ENCODE assay signal across 8 cellular contexts in genomic region chr1:9428601-9429368, GRCh38.
DNase-seq lines count a peak whose midpoint lies in the region; ATAC-seq and TF ChIP-seq lines count a peak whose summit lies in the region.

No MANE protein-coding gene starts in this region.

- no peak overlapping the region for H3K23ac ChIP-seq in H9 (ENCODE audit: insufficient read length, low read depth, low read length)

- peak overlapping the region; percentile 55 for H3K18ac ChIP-seq in H9 (ENCODE audit: insufficient read length, low read depth, low read length)

- no peak overlapping the region for H4K91ac ChIP-seq in H9 (ENCODE audit: insufficient read length, low read depth, low read length)

- H4K8ac ChIP-seq in H9 (replicated peaks; ENCODE audit: insufficient read length, low read depth, low read length) = no peak overlapping the region

- H3K4ac ChIP-seq in H9 (ENCODE audit: low read depth, low read length) = no peak overlapping the region

- H4K5ac ChIP-seq in H9 (ENCODE audit: insufficient read length, low read depth, low read length) = peak overlapping the region; percentile 77

- H3K36me3 Mint-ChIP-seq in H9 (ENCODE audit: insufficient read depth in 1 of 3, low read depth in 3 of 3) (no peaks in the 10 kb centered on the region), nephron (ENCODE audit: low read depth) (no peaks in the 10 kb centered on the region)

- no peaks in the 10 kb centered on the region for H3K36me3 ChIP-seq in ES-I3 (ENCODE audit: insufficient read depth, low read length)
- H3K36me3 ChIP-seq in MG63 = no peaks in the 10 kb centered on the region

- H2AFZ ChIP-seq in H9 (ENCODE audit: low read length) = no peak overlapping the region

- H3K27me3 ChIP-seq in H9 (ENCODE audit: insufficient read depth, low read length) = no peaks in the 10 kb centered on the region
- no peaks in the 10 kb centered on the region for H3K27me3 ChIP-seq in MG63

- DNase-seq in H9 (peak; percentile 100), MG63 (peak; percentile 96), SHP77 (lab: John Stamatoyannopoulos, UW) (peak; percentile 96 to 98), activated gamma-delta T cell (lab: John Stamatoyannopoulos, UW) (peak; percentile 98), fibroblast of the conjunctiva (ENCODE audit: low read depth) (peak; percentile 98)
- peak; percentile 99 for DNase-seq in stimulated activated naive CD8-positive, alpha-beta T cell treated with anti-CD3 and anti-CD28 coated beads, Interleukin-15, Interleukin-2, amounts not matched to agents 100 U/mL and 50 U/mL, for 24 hours

- no peak overlapping the region for H2BK20ac ChIP-seq in H9 (ENCODE audit: low read depth, low read length, poor library complexity, severe bottlenecking)

- no CpG with 5 or more reads among the region's 48 CpGs for WGBS in H9 (ENCODE audit: extremely low coverage, insufficient read length, low lambda C conversion rate)

- H3K79me2 ChIP-seq in H9 (ENCODE audit: insufficient read depth, low read length) = no peaks in the 10 kb centered on the region

- peak overlapping the region; percentile 78 for H3K9ac ChIP-seq in ES-I3 (ENCODE audit: low read depth, low read length)
- H3K9ac ChIP-seq in H9 (ENCODE audit: extremely low read depth, insufficient read length, low read length) = peak overlapping the region; percentile 72

- H3K27ac ChIP-seq in H9 (ENCODE audit: insufficient read length, low read depth, low read length) = no peak overlapping the region

- H3K27ac Mint-ChIP-seq in H9 (peak overlapping the region; percentile 79 to 97 (median 96)), nephron (peak overlapping the region; percentile 92 to 99 (median 97))

- H2BK120ac ChIP-seq in H9 (ENCODE audit: low read depth, low read length, poor library complexity, severe bottlenecking) = no peak overlapping the region

- H3K23me2 ChIP-seq in H9 (ENCODE audit: insufficient read length, low read depth, low read length, poor library complexity, severe bottlenecking) = peaks cover 4% of the 10 kb centered on the region

- H3K27me3 Mint-ChIP-seq in H9 (ENCODE audit: low read depth) = no peaks in the 10 kb centered on the region; the same call in 1 of the 2 replicates
- peaks cover 7% of the 10 kb centered on the region for H3K27me3 Mint-ChIP-seq in nephron (ENCODE audit: low read depth)

- H3K4me3 ChIP-seq in MG63 = peak overlapping the region; percentile 72

- H3K14ac ChIP-seq in H9 (ENCODE audit: insufficient read depth, low read length) = peak overlapping the region; percentile 55; the same call in 1 of the 2 replicates

- no peaks in the 10 kb centered on the region for H4K20me1 ChIP-seq in H9 (ENCODE audit: control insufficient read depth, insufficient read depth, insufficient read length)

- H3K9me3 Mint-ChIP-seq in H9 (peaks cover 0 to 3% of the 10 kb centered on the region in 2 experiments; a peak in 1 of 5 replicates), nephron (no peaks in the 10 kb centered on the region)

- peaks cover 20 to 21% of the 10 kb centered on the region in 2 experiments for H3K4me1 Mint-ChIP-seq in H9
- peaks cover 27% of the 10 kb centered on the region for H3K4me1 Mint-ChIP-seq in nephron

- H2BK15ac ChIP-seq in H9 (ENCODE audit: low read depth, low read length) = no peak overlapping the region

- H3K4me3 Mint-ChIP-seq in H9 (peak overlapping the region; percentile 75 to 86), nephron (peak overlapping the region; percentile 90 to 96 (median 93))

- H3T11ph ChIP-seq in H9 (ENCODE audit: low read length) = no peak overlapping the region

- H2BK5ac ChIP-seq in H9 (ENCODE audit: insufficient read length, low read length) = no peak overlapping the region

- peak; percentile 50; the same call in 2 of the 3 replicates for TF ChIP-seq CTCF in H9 (conservative IDR thresholded peaks at IDR 0.05)
- peak in 1 of 3 experiments; percentile 27 for TF ChIP-seq CTCF in nephron (IDR thresholded peaks at IDR 0.05; ENCODE audit: unreplicated experiment in 3 of 3)

- no peaks in the 10 kb centered on the region for H3K79me1 ChIP-seq in H9 (ENCODE audit: insufficient read depth, low read depth, low read length, poor library complexity, severe bottlenecking)

- H2BK12ac ChIP-seq in H9 (ENCODE audit: insufficient read length, low read depth, low read length) = no peak overlapping the region

- ATAC-seq in stimulated activated naive CD8-positive, alpha-beta T cell treated with anti-CD3 and anti-CD28 coated beads, Interleukin-15, Interleukin-2, amounts not matched to agents 100 U/mL and 50 U/mL, for 24 hours = peak; percentile 94

- peak overlapping the region; percentile 86 for H3K4me2 ChIP-seq in H9 (ENCODE audit: insufficient read depth, insufficient read length, low read length)

- H2AK5ac ChIP-seq in H9 (ENCODE audit: insufficient read length, low read length) = no peak overlapping the region

- H3K9me3 ChIP-seq in ES-I3 (ENCODE audit: control insufficient read depth, insufficient read depth, low read length) (no peaks in the 10 kb centered on the region), H9 (ENCODE audit: control insufficient read depth, low read depth, low read length) (no peaks in the 10 kb centered on the region), MG63 (no peaks in the 10 kb centered on the region)

- H3K56ac ChIP-seq in H9 (ENCODE audit: insufficient read length, low read depth, low read length) = no peak overlapping the region

- H3K4me1 ChIP-seq in ES-I3 (ENCODE audit: insufficient read depth, low read length) (no peaks in the 10 kb centered on the region), H9 (ENCODE audit: insufficient read depth, low read length) (no peaks in the 10 kb centered on the region)
